In the genomic region with DNA sequence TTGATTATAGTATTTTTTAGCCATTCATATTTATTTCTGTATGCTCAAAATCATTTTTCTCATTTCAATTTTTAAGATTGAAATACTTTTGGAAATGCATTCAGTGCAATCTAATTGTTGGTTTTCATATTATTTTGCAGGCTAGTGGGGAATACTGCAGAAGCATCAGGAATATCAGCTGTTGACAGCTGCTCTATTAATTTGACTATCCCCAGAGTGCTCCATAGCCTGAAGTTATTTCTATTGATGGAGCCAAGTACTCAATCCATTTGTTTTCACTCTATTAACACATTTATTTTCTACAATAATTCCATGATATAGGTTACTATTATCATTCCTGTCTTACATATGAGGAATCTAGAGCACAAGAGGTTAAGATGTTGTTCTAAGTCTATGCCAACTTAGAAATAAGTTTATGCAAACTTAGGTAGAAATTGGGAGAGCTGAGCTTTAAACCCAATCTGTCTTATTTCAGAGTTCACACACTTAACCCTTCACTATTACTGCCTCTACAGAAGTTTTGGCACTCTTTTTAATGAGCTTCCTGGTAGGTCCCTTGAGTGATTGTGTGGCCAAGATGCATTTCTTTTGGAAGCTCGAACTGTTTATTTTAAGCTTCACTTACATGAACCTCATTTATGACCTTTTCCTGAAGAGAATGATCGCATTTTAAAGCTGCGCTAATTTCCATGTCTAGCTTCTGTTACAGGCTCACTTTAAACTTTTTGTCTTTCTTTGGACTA, we compare ENCODE assay signal across 16 cellular contexts.
A peak's percentile ranks its signal among the peaks of the same experiment; 100 is the strongest.
DNase-seq lines count a peak whose midpoint lies in the region; ATAC-seq and TF ChIP-seq lines count a peak whose summit lies in the region.
"Had no signal": no experiment of that assay in that cellular context is flagged by ENCODE, and none has a peak within 500 bp of the region (broad histone marks: within the 10 kb centered on the region; RNA-seq: fewer than 3 reads in every experiment).

No MANE protein-coding gene starts in this region.

- H3K27me3 Mint-ChIP-seq in neural crest cell (ENCODE audit: low read depth), result no peaks in the 10 kb centered on the region
- no peaks in the 10 kb centered on the region for H3K27me3 Mint-ChIP-seq in activated T-cell treated with anti-CD3 and anti-CD28 coated beads, Interleukin-2, amount 50 U/mL, for 72 hours (ENCODE audit: low read depth)

- no peak overlapping the region for H3K4me3 Mint-ChIP-seq in neural crest cell
- no peak overlapping the region for H3K4me3 Mint-ChIP-seq in activated T-cell treated with anti-CD3 and anti-CD28 coated beads, Interleukin-2, amount 50 U/mL, for 72 hours

- no peaks in the 10 kb centered on the region for H3K36me3 Mint-ChIP-seq in neural crest cell (ENCODE audit: low read depth)
- no peaks in the 10 kb centered on the region for H3K36me3 Mint-ChIP-seq in activated T-cell treated with anti-CD3 and anti-CD28 coated beads, Interleukin-2, amount 50 U/mL, for 72 hours (ENCODE audit: insufficient read depth in 2 of 2)

- ATAC-seq in GM21390 (IDR thresholded peaks at IDR 0.05; ENCODE audit: unreplicated experiment), result no peak
- no peak for ATAC-seq in activated T-cell treated with anti-CD3 and anti-CD28 coated beads, Interleukin-2, amount 50 U/mL, for 72 hours (replicated peaks in 1 of 2)

- DNase-seq in EH (ENCODE audit: low read depth) (peak; percentile 37), fibroblast of mammary gland (ENCODE audit: low read depth) (peak; percentile 5), neural crest cell (ENCODE audit: low read depth, low spot score) (no peak), A172 (ENCODE audit: low spot score) (no peak)
- no peak for DNase-seq in stimulated activated CD4-positive, alpha-beta T cell treated with anti-CD3 and anti-CD28 coated beads, Interleukin-15, amount 100 ng/mL, for 24 hours
- DNase-seq in activated T-cell treated with anti-CD3 and anti-CD28 coated beads, Interleukin-2, amount 50 U/mL, for 72 hours, result no peak
- DNase-seq: AML-193; DND-41; H7; NCI-H1417; NCI-H187; NCI-H69; NK-92 treated with Interleukin-12 subunit alpha and Interleukin-12 subunit beta, amount 100 ng/mL, for 24 hours; SHP77 treated with DMSO at 0.1 percent for 48 hours had no signal

- no peak overlapping the region for H3K4me3 ChIP-seq in fibroblast of mammary gland (ENCODE audit: control insufficient read depth, low read depth, low read length)

- peaks cover 47% of the 10 kb centered on the region for H3K4me1 Mint-ChIP-seq in neural crest cell
- H3K4me1 Mint-ChIP-seq in activated T-cell treated with anti-CD3 and anti-CD28 coated beads, Interleukin-2, amount 50 U/mL, for 72 hours (ENCODE audit: low read depth), result no peaks in the 10 kb centered on the region

- peak overlapping the region; percentile 47 for H3K27ac Mint-ChIP-seq in neural crest cell (ENCODE audit: unreplicated experiment)
- no peak overlapping the region for H3K27ac Mint-ChIP-seq in activated T-cell treated with anti-CD3 and anti-CD28 coated beads, Interleukin-2, amount 50 U/mL, for 72 hours

- TF ChIP-seq CTCF in fibroblast of mammary gland (conservative IDR thresholded peaks at IDR 0.05; ENCODE audit: control insufficient read depth, insufficient read depth, low read depth, low read length), result no peak
- TF ChIP-seq CTCF in neural crest cell (conservative IDR thresholded peaks at IDR 0.05), result no peak

- peaks cover 2% of the 10 kb centered on the region for H3K9me3 Mint-ChIP-seq in neural crest cell
- H3K9me3 Mint-ChIP-seq in activated T-cell treated with anti-CD3 and anti-CD28 coated beads, Interleukin-2, amount 50 U/mL, for 72 hours, result peaks cover 2% of the 10 kb centered on the region in 2 donors

TF ChIP-seq in PFSK-1, 5 proteins besides CTCF, POLR2A, EP300 and RAD21:
- TF ChIP-seq POLR2AphosphoS5 (IDR thresholded peaks at IDR 0.05; ENCODE audit: low read depth, low read length) (no peak), TAF1 (IDR thresholded peaks at IDR 0.05; ENCODE audit: borderline replicate concordance, insufficient read depth, low read length) (no peak), SIN3A (IDR thresholded peaks at IDR 0.05; ENCODE audit: borderline replicate concordance, insufficient read depth, low read length) (peak; percentile 52; the same call in 1 of the 2 replicates), FOXP2 (optimal IDR thresholded peaks at IDR 0.05; ENCODE audit: borderline replicate concordance, extremely low read depth, extremely low read length, insufficient read depth) (no peak)
- TF ChIP-seq, protein P1, sequence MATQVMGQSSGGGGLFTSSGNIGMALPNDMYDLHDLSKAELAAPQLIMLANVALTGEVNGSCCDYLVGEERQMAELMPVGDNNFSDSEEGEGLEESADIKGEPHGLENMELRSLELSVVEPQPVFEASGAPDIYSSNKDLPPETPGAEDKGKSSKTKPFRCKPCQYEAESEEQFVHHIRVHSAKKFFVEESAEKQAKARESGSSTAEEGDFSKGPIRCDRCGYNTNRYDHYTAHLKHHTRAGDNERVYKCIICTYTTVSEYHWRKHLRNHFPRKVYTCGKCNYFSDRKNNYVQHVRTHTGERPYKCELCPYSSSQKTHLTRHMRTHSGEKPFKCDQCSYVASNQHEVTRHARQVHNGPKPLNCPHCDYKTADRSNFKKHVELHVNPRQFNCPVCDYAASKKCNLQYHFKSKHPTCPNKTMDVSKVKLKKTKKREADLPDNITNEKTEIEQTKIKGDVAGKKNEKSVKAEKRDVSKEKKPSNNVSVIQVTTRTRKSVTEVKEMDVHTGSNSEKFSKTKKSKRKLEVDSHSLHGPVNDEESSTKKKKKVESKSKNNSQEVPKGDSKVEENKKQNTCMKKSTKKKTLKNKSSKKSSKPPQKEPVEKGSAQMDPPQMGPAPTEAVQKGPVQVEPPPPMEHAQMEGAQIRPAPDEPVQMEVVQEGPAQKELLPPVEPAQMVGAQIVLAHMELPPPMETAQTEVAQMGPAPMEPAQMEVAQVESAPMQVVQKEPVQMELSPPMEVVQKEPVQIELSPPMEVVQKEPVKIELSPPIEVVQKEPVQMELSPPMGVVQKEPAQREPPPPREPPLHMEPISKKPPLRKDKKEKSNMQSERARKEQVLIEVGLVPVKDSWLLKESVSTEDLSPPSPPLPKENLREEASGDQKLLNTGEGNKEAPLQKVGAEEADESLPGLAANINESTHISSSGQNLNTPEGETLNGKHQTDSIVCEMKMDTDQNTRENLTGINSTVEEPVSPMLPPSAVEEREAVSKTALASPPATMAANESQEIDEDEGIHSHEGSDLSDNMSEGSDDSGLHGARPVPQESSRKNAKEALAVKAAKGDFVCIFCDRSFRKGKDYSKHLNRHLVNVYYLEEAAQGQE (IDR thresholded peaks at IDR 0.05; ENCODE audit: insufficient read depth in 1 of 2, low read depth in 2 of 2, low read length in 2 of 2), result no peak; a peak in 1 of 4 replicates

Comparison
In these comparisons a context has a peak if more than half of its experiments do, and no peak if none do; other contexts are left out.
1. DNase-seq: peak in EH (single experiment) and fibroblast of mammary gland (single experiment); none in neural crest cell (single experiment), stimulated activated CD4-positive, alpha-beta T cell treated with anti-CD3 and anti-CD28 coated beads, Interleukin-15, amount 100 ng/mL, for 24 hours (single experiment), activated T-cell treated with anti-CD3 and anti-CD28 coated beads, Interleukin-2, amount 50 U/mL, for 72 hours (0 of 2) and A172 (single experiment).